19 cellular contexts compared by ENCODE assay signal in the genomic region with DNA sequence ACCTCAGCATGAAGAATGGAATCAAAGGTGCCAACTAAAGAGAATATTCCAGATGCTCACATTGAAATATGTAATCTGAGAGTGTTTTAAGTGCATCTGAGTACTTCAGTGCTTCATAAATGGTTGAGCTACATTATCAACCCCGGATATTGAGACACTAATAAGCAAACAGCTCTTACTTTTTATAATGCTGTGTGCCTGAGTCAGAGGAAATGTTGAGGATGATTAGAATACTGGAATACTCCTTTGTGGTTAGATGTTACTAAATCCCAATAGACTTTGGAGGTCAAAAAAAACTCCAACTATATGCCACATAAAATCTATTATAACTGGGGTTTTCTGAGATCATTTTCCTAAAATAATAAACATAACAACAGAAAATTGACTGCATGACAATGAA. TPM values are rescaled to one million over a fixed set of nuclear protein-coding genes. Genes with fewer than 3 reads are reported as not detected.
DNase-seq lines count a peak whose midpoint lies in the region; ATAC-seq and TF ChIP-seq lines count a peak whose summit lies in the region.
"Had no signal": no experiment of that assay in that cellular context is flagged by ENCODE, and none has a peak within 500 bp of the region (broad histone marks: within the 10 kb centered on the region; RNA-seq: fewer than 3 reads in every experiment).

No MANE protein-coding gene starts in this region.

- no peak for ATAC-seq in natural killer cell
- ATAC-seq: effector memory CD8-positive, alpha-beta T cell; left colon; mucosa of descending colon; right lobe of liver had no signal

- no peaks in the 10 kb centered on the region for H3K36me3 Mint-ChIP-seq in natural killer cell

- no peak overlapping the region for H3K4me3 ChIP-seq in cardiac fibroblast (replicated peaks in 1 of 2; ENCODE audit: low read depth in 2 of 2, low read length in 2 of 2)
- H3K4me3 ChIP-seq: adrenal gland, mucosa of descending colon, right lobe of liver had no signal

- peaks cover 0 to 5% of the 10 kb centered on the region in 2 donors for H3K4me1 Mint-ChIP-seq in natural killer cell

- peak; percentile 22 for DNase-seq in NCI-H510A treated with DMSO at 0.1 percent for 48 hours (lab: John Stamatoyannopoulos, UW)
- no peak for DNase-seq in NCI-H510A (lab: John Stamatoyannopoulos, UW)
- DNase-seq in LHCN-M2 (ENCODE audit: low read depth): peak; percentile 41
- peak; percentile 4 to 64 for DNase-seq in cardiac fibroblast (ENCODE audit: low read depth in 2 of 2)
- DNase-seq in non-pigmented ciliary epithelial cell (ENCODE audit: low read depth): peak; percentile 17
- no peak for DNase-seq in dedifferentiated amniotic fluid mesenchymal stem cell (ENCODE audit: extremely low spot score)
- DNase-seq in activated CD8-positive, alpha-beta memory T cell treated with anti-CD3 and anti-CD28 coated beads for 24 hours: no peak
- DNase-seq in natural killer cell: no peak
- DNase-seq: activated CD4-positive, alpha-beta T cell treated with anti-CD3 and anti-CD28 coated beads for 1 hour; activated effector memory CD4-positive, alpha-beta T cell treated with Interleukin-2 at 50 U/mL for 16 hours; adrenal gland; effector memory CD8-positive, alpha-beta T cell; foreskin melanocyte; left colon; mucosa of descending colon; occipital lobe; right lobe of liver; SHP77 treated with DMSO at 0.1 percent for 48 hours; stimulated activated CD4-positive, alpha-beta T cell treated with anti-CD3 and anti-CD28 coated beads, Interleukin-1b, Interleukin-23, amount 100 ng/mL, for 48 hours had no signal

- H3K4me3 Mint-ChIP-seq in natural killer cell: no peak overlapping the region
- H3K4me3 Mint-ChIP-seq: effector memory CD8-positive, alpha-beta T cell had no signal

- no peaks in the 10 kb centered on the region for H3K9me3 Mint-ChIP-seq in natural killer cell
- H3K9me3 Mint-ChIP-seq: effector memory CD8-positive, alpha-beta T cell had no signal

- intact Hi-C loops in natural killer cell (cut with micrococcal nuclease): no loop called here

- H3K27me3 Mint-ChIP-seq in natural killer cell (ENCODE audit: low read depth in 2 of 2): peaks cover 2 to 5% of the 10 kb centered on the region in 2 donors
- H3K27me3 Mint-ChIP-seq: effector memory CD8-positive, alpha-beta T cell had no signal

- no peak overlapping the region for H3K27ac Mint-ChIP-seq in natural killer cell
- H3K27ac Mint-ChIP-seq: effector memory CD8-positive, alpha-beta T cell had no signal

- TF ChIP-seq CTCF in cardiac fibroblast (IDR thresholded peaks at IDR 0.05; ENCODE audit: low read depth, low read length) (no peak), natural killer cell (IDR thresholded peaks at IDR 0.05) (no peak)

RNA-seq across cellular contexts. Expression of gene KCNA3, which starts 12.5 kb away (rescaled TPM):
- total RNA-seq in LHCN-M2 (2014; rRNA removed) (not detected in 2 replicates), natural killer cell (10 to 100 TPM; 19.7 to 36.2 (median 30.3) TPM)
- not detected for polyA plus RNA-seq in LHCN-M2 (2012)

Comparison
In these comparisons a context has a peak if more than half of its experiments do, and no peak if none do; other contexts are left out.
1. DNase-seq: peak in NCI-H510A treated with DMSO at 0.1 percent for 48 hours (single experiment), LHCN-M2 (single experiment), cardiac fibroblast (2 of 2) and non-pigmented ciliary epithelial cell (single experiment); none in NCI-H510A (single experiment), dedifferentiated amniotic fluid mesenchymal stem cell (single experiment), activated CD8-positive, alpha-beta memory T cell treated with anti-CD3 and anti-CD28 coated beads for 24 hours (single experiment) and natural killer cell (single experiment).
2. RNA of gene KCNA3, which starts 12.5 kb away (total RNA-seq): 19.7 to 36.2 TPM in natural killer cell; not detected in LHCN-M2; every median in the first group is over 10 times any median in the second.